Comparison of ENCODE assay signal across 8 cellular contexts in the genomic region with DNA sequence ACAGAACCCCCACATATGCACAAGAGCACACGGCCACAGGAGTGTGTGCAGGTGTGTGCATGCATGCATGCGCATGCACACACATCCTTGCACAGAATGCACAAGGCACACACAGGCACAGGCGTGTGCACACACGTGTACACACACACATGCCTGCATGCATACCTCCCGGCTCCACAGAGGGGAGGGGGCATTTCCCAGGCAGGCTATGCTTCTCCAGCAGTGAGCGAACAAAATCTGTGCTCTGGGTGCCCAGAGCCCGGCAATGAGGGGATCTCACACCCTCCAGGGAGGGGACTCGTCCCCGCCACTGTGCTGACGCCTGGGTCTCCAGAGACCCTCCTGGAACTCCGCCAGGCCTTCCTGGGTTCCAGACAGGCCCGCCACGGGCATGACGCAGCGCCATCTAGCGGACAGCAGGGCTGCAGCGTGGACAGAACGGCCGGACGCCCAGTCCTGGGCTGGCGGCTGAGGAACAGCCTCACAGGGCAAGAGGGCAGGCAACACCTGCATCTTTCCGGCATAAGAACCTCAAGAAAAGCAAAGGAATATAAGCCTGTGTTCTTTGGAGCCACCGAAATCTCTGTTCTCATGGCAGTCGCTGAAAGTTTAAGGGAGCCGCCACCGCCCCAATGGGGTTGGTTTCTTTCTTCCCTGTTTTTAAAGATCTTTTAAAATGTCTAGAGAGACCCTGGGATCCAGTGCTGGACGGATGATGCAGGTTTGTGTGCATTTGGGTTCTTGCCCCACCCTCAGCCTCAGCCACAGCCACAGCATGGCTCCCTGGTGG.
DNase-seq lines count a peak whose midpoint lies in the region; ATAC-seq, FAIRE-seq and TF ChIP-seq lines count a peak whose summit lies in the region.

No MANE protein-coding gene starts in this region.

- no peak overlapping the region for H3K4me3 Mint-ChIP-seq in activated T-cell treated with anti-CD3 and anti-CD28 coated beads, Interleukin-2, amount 50 U/mL, for 24 hours

- H3K27ac ChIP-seq in AG04450 (ENCODE audit: low read depth, low read length) = no peak overlapping the region

- peaks cover 44% of the 10 kb centered on the region for H3K27me3 Mint-ChIP-seq in activated T-cell treated with anti-CD3 and anti-CD28 coated beads, Interleukin-2, amount 50 U/mL, for 24 hours

- H3K4me1 Mint-ChIP-seq in activated T-cell treated with anti-CD3 and anti-CD28 coated beads, Interleukin-2, amount 50 U/mL, for 24 hours (ENCODE audit: low read depth) = no peaks in the 10 kb centered on the region

- no peak for DNase-seq in AG04450 (ENCODE audit: low read depth, low spot score)
- DNase-seq in GM12892 (ENCODE audit: insufficient read length) = peak; percentile 80
- DNase-seq in NCI-H774 (lab: John Stamatoyannopoulos, UW) = peak; percentile 19
- peak; percentile 63 for DNase-seq in activated T-cell treated with anti-CD3 and anti-CD28 coated beads, Interleukin-2, amount 50 U/mL, for 24 hours
- peak; percentile 73 for DNase-seq in germinal center (ENCODE audit: low spot score)
- peak; percentile 12 for DNase-seq in pons (ENCODE audit: low spot score)

- CTCF ChIA-PET in AG04450 (lab: Charles Lee) = interaction anchor here (0.9 to 1.6 kb wide), 2 partner anchors 115 to 257 kb away, joined by 4 to 5 read pairs; no protein-coding TSS in a partner anchor

- POLR2A ChIA-PET in AG04450 (lab: Yijun Ruan, JAX) = no interaction called here

- ATAC-seq in HG02678 (IDR thresholded peaks at IDR 0.05; ENCODE audit: unreplicated experiment) (no peak), GM21619 (IDR thresholded peaks at IDR 0.05; ENCODE audit: unreplicated experiment) (no peak)

- H3K27me3 ChIP-seq in AG04450 (ENCODE audit: control insufficient read depth, insufficient read depth, low read length) = peaks cover 4% of the 10 kb centered on the region

- no peak overlapping the region for H3K4me3 ChIP-seq in AG04450 (ENCODE audit: low read depth, low read length)

- no peak overlapping the region for H3K27ac Mint-ChIP-seq in activated T-cell treated with anti-CD3 and anti-CD28 coated beads, Interleukin-2, amount 50 U/mL, for 24 hours

- no peaks in the 10 kb centered on the region; the same call in 1 of the 2 replicates for H3K9me3 ChIP-seq in AG04450 (ENCODE audit: control insufficient read depth, insufficient read depth, low read length)

- peak; percentile 68 for TF ChIP-seq CTCF in AG04450 (IDR thresholded peaks at IDR 0.05; ENCODE audit: low read depth, low read length)

- H3K9me3 Mint-ChIP-seq in activated T-cell treated with anti-CD3 and anti-CD28 coated beads, Interleukin-2, amount 50 U/mL, for 24 hours = no peaks in the 10 kb centered on the region

- no peaks in the 10 kb centered on the region for H3K36me3 Mint-ChIP-seq in activated T-cell treated with anti-CD3 and anti-CD28 coated beads, Interleukin-2, amount 50 U/mL, for 24 hours (ENCODE audit: low read depth)

- FAIRE-seq in GM12892 (lab: Jason Lieb, UNC) = no peak

- no peak for TF ChIP-seq POLR2A in GM12892 (IDR thresholded peaks at IDR 0.05; ENCODE audit: low read depth, low read length)
